35 cellular contexts compared by ENCODE assay signal in the genomic region with DNA sequence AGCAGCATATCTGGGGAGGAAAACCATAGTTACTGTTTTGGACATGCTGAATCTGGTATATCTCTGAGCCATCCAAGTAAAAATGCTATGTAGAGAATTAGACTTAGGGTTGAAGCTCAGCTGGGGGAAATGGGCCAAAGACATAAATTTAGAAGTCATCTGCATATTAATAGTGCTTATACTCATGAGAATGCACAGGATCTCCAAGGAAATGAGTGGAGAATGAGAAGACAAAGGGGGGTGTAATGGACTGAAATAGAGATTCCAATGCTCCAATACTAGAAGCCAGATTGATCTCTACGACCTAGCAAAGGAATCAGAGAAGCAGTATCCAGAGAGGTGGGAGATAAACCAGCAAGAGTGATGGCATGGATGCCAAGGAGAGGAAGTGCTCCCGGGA. TPM values are rescaled to one million over a fixed set of nuclear protein-coding genes. Genes with fewer than 3 reads are reported as not detected.
"Had no signal": no experiment of that assay in that cellular context is flagged by ENCODE, and none has a peak within 500 bp of the region (broad histone marks: within the 10 kb centered on the region; RNA-seq: fewer than 3 reads in every experiment).

No MANE protein-coding gene starts in this region.

- DNase-seq: Karpas-422, Kasumi-1, MG63, MM.1S, MV-4-11, NCI-H1048, NCI-H1092, NCI-H1092 treated with DMSO at 0.1 percent for 48 hours, NCI-H1105, NCI-H1105 treated with DMSO at 0.1 percent for 48 hours, NCI-H1417 treated with DMSO at 0.1 percent for 48 hours, NCI-H1436, NCI-H1436 treated with DMSO at 0.1 percent for 48 hours, NCI-H146, NCI-H1694, NCI-H1694 treated with DMSO at 0.1 percent for 48 hours, NCI-H187, NCI-H187 treated with DMSO at 0.1 percent for 48 hours, NCI-H1930, NCI-H2029, NCI-H2029 treated with DMSO at 0.1 percent for 48 hours, NCI-H2081, NCI-H2081 treated with DMSO at 0.1 percent for 48 hours, NCI-H2107, NCI-H2171, NCI-H2171 treated with DMSO at 0.1 percent for 48 hours, NCI-H2227 treated with DMSO at 0.1 percent for 48 hours, NCI-H226, NCI-H345, NCI-H446, NCI-H446 treated with DMSO at 0.1 percent for 48 hours, NCI-H510A, NCI-H510A treated with DMSO at 0.1 percent for 48 hours, NCI-H524 had no signal

- H3K36me3 ChIP-seq: MG63 had no signal

- H3K9me3 ChIP-seq: MG63 had no signal

- H3K4me3 ChIP-seq: MG63 had no signal

RNA-seq across cellular contexts. Expression of gene FAM124A, which starts 10.3 kb away (rescaled TPM):
- total RNA-seq: LHCN-M2 had no signal
